8 cellular contexts compared by ENCODE assay signal in genomic region chr11:110349109-110349996, GRCh38. TPM values are rescaled to one million over a fixed set of nuclear protein-coding genes. Genes with fewer than 3 reads are reported as not detected.
DNase-seq lines count a peak whose midpoint lies in the region; ATAC-seq and TF ChIP-seq lines count a peak whose summit lies in the region.

No MANE protein-coding gene starts in this region.

- H3K9me3 ChIP-seq in Loucy (ENCODE audit: insufficient read depth, low read depth, low read length), result no peaks in the 10 kb centered on the region
- H3K9me3 ChIP-seq in breast epithelium, result no peaks in the 10 kb centered on the region

- H3K9ac ChIP-seq in Loucy (ENCODE audit: low read depth, low read length, poor library complexity, severe bottlenecking), result no peak overlapping the region

- no peaks in the 10 kb centered on the region for H3K36me3 ChIP-seq in Loucy (ENCODE audit: insufficient read depth, low read length)
- no peaks in the 10 kb centered on the region for H3K36me3 ChIP-seq in breast epithelium

- H3F3A ChIP-seq in Loucy (ENCODE audit: low read depth), result no peaks in the 10 kb centered on the region

- DNase-seq in GM10248 (ENCODE audit: extremely low spot score) (peak; percentile 64), amniotic epithelial cell (ENCODE audit: low read depth) (peak; percentile 41), NCI-H524 (lab: John Stamatoyannopoulos, UW) (no peak), breast epithelium (ENCODE audit: low spot score in 2 of 2) (no peak)
- DNase-seq in stimulated activated CD8-positive, alpha-beta memory T cell treated with anti-CD3 and anti-CD28 coated beads, Interleukin-7, amount 100 ng/mL, for 48 hours (ENCODE audit: extremely low read depth in 1 of 2, low read depth in 1 of 2), result peak; percentile 57 to 76
- no peak for DNase-seq in NK-92 treated with Interleukin-12 subunit alpha and Interleukin-12 subunit beta, amount 100 ng/mL, for 24 hours (lab: John Stamatoyannopoulos, UW)

- POLR2A ChIA-PET in GM10248 (lab: Yijun Ruan, JAX), result interaction anchor here (1.3 kb wide), 1 partner anchor 10 kb away, joined by 3 read pairs; no protein-coding TSS in a partner anchor

- H3K4me1 ChIP-seq in Loucy (ENCODE audit: insufficient read depth, low read length, poor library complexity, severe bottlenecking) (peaks cover 13% of the 10 kb centered on the region), breast epithelium (no peaks in the 10 kb centered on the region)

- TF ChIP-seq POLR2A in breast epithelium (IDR thresholded peaks at IDR 0.05), result no peak

- H2AFZ ChIP-seq in Loucy (ENCODE audit: low read length), result peak overlapping the region; percentile 74; the same call in 1 of the 2 replicates

- no peaks in the 10 kb centered on the region for H3K9me2 ChIP-seq in Loucy (replicated peaks; ENCODE audit: low read depth, low read length)

- H3K79me2 ChIP-seq in Loucy (ENCODE audit: insufficient read depth, low read length), result no peaks in the 10 kb centered on the region

- H3K27ac ChIP-seq in breast epithelium, result peak overlapping the region in 1 of 2 donors; percentile 26

- peak overlapping the region; percentile 18 for H3K4me2 ChIP-seq in Loucy (ENCODE audit: low read depth, low read length, poor library complexity, severe bottlenecking)

- no peaks in the 10 kb centered on the region for H4K20me1 ChIP-seq in Loucy (ENCODE audit: insufficient read depth, low read length, poor library complexity, severe bottlenecking)

- intact Hi-C loops in breast epithelium (cut with DNase I; ENCODE audit: low total_unique reads), result no loop called here

- TF ChIP-seq CTCF in GM10248 (IDR thresholded peaks at IDR 0.05; ENCODE audit: control extremely low read depth, extremely low read depth, low read depth, missing control alignments) (peak; percentile 16), Loucy (conservative IDR thresholded peaks at IDR 0.05; ENCODE audit: low read length) (no peak), breast epithelium (IDR thresholded peaks at IDR 0.05) (no peak)

- CTCF ChIA-PET in GM10248 (lab: Yijun Ruan, JAX), result interaction anchor here (1.0 to 3.3 kb wide), 5 partner anchors 10 to 26 kb away, joined by 3 to 10 read pairs (median 4); no protein-coding TSS in a partner anchor

- H3K4me3 ChIP-seq in Loucy (ENCODE audit: low read length, poor library complexity, severe bottlenecking), result no peak overlapping the region
- H3K4me3 ChIP-seq in breast epithelium, result no peak overlapping the region

- peak; percentile 82 for ATAC-seq in GM21528 (IDR thresholded peaks at IDR 0.05; ENCODE audit: low FRiP score, unreplicated experiment)

- H3K27me3 ChIP-seq in Loucy (ENCODE audit: insufficient read depth, low read length, poor library complexity, severe bottlenecking) (no peaks in the 10 kb centered on the region), breast epithelium (no peaks in the 10 kb centered on the region)

RNA-seq across cellular contexts. Expression of gene RDX, which starts 52.9 kb away (rescaled TPM):
- total RNA-seq in breast epithelium, result 10 to 100 TPM; 53.4 to 88.7 (median 53.7) TPM

Comparison
In these comparisons a context has a peak if more than half of its experiments do, and no peak if none do; other contexts are left out.
1. DNase-seq: peak in GM10248 (single experiment), amniotic epithelial cell (single experiment) and stimulated activated CD8-positive, alpha-beta memory T cell treated with anti-CD3 and anti-CD28 coated beads, Interleukin-7, amount 100 ng/mL, for 48 hours (2 of 2); none in NCI-H524 (0 of 2), NK-92 treated with Interleukin-12 subunit alpha and Interleukin-12 subunit beta, amount 100 ng/mL, for 24 hours (single experiment) and breast epithelium (0 of 2).